In the genomic region with DNA sequence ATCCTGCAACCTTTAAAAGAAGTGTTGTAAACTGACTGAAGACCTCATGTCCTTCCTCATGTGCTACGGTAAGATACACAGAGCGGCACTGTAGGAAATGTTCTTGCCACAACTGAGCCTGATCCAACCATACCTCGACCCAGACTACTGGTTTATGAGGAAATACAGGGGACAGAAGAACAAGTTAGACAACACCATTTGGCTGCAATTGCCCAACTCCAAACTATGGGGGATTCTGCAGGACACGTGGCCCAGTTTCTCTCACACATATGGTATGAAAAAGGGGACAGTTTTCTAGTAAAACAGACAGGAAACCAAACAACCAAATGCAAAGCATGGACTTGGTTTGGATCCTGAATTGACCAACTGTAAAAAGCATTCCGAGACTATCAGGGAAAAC, we compare ENCODE assay signal across 2 cellular contexts.
TF ChIP-seq lines count a peak whose summit lies in the region.

No MANE protein-coding gene starts in this region.

TF ChIP-seq in HEK293, 187 proteins besides CTCF, POLR2A, EP300 and RAD21 (continued from another document):
- TF ChIP-seq PRDM1 (tag by site-specific recombination; IDR thresholded peaks at IDR 0.05) (no peak), ZNF157 (tag by site-specific recombination; IDR thresholded peaks at IDR 0.05) (no peak)
TF ChIP-seq in HEK293: peak in this region for 1.

TF ChIP-seq in K562, 482 proteins besides CTCF, POLR2A, EP300 and RAD21 (continues in another document):
- TF ChIP-seq, protein P1, sequence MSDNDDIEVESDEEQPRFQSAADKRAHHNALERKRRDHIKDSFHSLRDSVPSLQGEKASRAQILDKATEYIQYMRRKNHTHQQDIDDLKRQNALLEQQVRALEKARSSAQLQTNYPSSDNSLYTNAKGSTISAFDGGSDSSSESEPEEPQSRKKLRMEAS (CRISPR knock-in tag; IDR thresholded peaks at IDR 0.05) = peak; percentile 49; the same call in 1 of the 2 replicates
- no peak for TF ChIP-seq DNMT1 (IDR thresholded peaks at IDR 0.05)
- no peak for TF ChIP-seq C11orf30 (IDR thresholded peaks at IDR 0.05; ENCODE audit: low read depth)
- TF ChIP-seq, protein P2, sequence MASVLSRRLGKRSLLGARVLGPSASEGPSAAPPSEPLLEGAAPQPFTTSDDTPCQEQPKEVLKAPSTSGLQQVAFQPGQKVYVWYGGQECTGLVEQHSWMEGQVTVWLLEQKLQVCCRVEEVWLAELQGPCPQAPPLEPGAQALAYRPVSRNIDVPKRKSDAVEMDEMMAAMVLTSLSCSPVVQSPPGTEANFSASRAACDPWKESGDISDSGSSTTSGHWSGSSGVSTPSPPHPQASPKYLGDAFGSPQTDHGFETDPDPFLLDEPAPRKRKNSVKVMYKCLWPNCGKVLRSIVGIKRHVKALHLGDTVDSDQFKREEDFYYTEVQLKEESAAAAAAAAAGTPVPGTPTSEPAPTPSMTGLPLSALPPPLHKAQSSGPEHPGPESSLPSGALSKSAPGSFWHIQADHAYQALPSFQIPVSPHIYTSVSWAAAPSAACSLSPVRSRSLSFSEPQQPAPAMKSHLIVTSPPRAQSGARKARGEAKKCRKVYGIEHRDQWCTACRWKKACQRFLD (CRISPR knock-in tag; IDR thresholded peaks at IDR 0.05) = no peak
- TF ChIP-seq, protein P3, sequence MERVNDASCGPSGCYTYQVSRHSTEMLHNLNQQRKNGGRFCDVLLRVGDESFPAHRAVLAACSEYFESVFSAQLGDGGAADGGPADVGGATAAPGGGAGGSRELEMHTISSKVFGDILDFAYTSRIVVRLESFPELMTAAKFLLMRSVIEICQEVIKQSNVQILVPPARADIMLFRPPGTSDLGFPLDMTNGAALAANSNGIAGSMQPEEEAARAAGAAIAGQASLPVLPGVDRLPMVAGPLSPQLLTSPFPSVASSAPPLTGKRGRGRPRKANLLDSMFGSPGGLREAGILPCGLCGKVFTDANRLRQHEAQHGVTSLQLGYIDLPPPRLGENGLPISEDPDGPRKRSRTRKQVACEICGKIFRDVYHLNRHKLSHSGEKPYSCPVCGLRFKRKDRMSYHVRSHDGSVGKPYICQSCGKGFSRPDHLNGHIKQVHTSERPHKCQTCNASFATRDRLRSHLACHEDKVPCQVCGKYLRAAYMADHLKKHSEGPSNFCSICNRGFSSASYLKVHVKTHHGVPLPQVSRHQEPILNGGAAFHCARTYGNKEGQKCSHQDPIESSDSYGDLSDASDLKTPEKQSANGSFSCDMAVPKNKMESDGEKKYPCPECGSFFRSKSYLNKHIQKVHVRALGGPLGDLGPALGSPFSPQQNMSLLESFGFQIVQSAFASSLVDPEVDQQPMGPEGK (CRISPR knock-in tag; IDR thresholded peaks at IDR 0.05; ENCODE audit: borderline replicate concordance) = no peak
- no peak for TF ChIP-seq YBX1 (IDR thresholded peaks at IDR 0.05)
- TF ChIP-seq, protein P4, sequence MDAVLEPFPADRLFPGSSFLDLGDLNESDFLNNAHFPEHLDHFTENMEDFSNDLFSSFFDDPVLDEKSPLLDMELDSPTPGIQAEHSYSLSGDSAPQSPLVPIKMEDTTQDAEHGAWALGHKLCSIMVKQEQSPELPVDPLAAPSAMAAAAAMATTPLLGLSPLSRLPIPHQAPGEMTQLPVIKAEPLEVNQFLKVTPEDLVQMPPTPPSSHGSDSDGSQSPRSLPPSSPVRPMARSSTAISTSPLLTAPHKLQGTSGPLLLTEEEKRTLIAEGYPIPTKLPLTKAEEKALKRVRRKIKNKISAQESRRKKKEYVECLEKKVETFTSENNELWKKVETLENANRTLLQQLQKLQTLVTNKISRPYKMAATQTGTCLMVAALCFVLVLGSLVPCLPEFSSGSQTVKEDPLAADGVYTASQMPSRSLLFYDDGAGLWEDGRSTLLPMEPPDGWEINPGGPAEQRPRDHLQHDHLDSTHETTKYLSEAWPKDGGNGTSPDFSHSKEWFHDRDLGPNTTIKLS (IDR thresholded peaks at IDR 0.05; ENCODE audit: borderline replicate concordance, low read depth) = no peak
- no peak for TF ChIP-seq GABPB1 (CRISPR knock-in tag; IDR thresholded peaks at IDR 0.05)
- TF ChIP-seq CEBPB (tag; IDR thresholded peaks at IDR 0.05) = peak; percentile 62
- TF ChIP-seq, protein P5, sequence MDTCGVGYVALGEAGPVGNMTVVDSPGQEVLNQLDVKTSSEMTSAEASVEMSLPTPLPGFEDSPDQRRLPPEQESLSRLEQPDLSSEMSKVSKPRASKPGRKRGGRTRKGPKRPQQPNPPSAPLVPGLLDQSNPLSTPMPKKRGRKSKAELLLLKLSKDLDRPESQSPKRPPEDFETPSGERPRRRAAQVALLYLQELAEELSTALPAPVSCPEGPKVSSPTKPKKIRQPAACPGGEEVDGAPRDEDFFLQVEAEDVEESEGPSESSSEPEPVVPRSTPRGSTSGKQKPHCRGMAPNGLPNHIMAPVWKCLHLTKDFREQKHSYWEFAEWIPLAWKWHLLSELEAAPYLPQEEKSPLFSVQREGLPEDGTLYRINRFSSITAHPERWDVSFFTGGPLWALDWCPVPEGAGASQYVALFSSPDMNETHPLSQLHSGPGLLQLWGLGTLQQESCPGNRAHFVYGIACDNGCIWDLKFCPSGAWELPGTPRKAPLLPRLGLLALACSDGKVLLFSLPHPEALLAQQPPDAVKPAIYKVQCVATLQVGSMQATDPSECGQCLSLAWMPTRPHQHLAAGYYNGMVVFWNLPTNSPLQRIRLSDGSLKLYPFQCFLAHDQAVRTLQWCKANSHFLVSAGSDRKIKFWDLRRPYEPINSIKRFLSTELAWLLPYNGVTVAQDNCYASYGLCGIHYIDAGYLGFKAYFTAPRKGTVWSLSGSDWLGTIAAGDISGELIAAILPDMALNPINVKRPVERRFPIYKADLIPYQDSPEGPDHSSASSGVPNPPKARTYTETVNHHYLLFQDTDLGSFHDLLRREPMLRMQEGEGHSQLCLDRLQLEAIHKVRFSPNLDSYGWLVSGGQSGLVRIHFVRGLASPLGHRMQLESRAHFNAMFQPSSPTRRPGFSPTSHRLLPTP (IDR thresholded peaks at IDR 0.05; ENCODE audit: borderline replicate concordance, extremely low read depth, insufficient read length) = no peak
- no peak for TF ChIP-seq DDX20 (tag; IDR thresholded peaks at IDR 0.05; ENCODE audit: low read depth)
- no peak for TF ChIP-seq ZEB2 (IDR thresholded peaks at IDR 0.05)
- TF ChIP-seq NFXL1 (CRISPR knock-in tag; IDR thresholded peaks at IDR 0.05) = no peak
- TF ChIP-seq CEBPG (CRISPR knock-in tag; IDR thresholded peaks at IDR 0.05) = peak; percentile 47; the same call in 1 of the 2 replicates
- TF ChIP-seq CEBPG (tag; conservative IDR thresholded peaks at IDR 0.05 in 1 of 2, IDR thresholded peaks at IDR 0.05 in 1 of 2) = no peak
- no peak for TF ChIP-seq ZNF764 (CRISPR knock-in tag; IDR thresholded peaks at IDR 0.05; ENCODE audit: low read depth)
- TF ChIP-seq ZNF263 (CRISPR knock-in tag; IDR thresholded peaks at IDR 0.05; ENCODE audit: borderline replicate concordance) = no peak
- no peak for TF ChIP-seq TARDBP (IDR thresholded peaks at IDR 0.05)
- no peak for TF ChIP-seq SRSF9 (IDR thresholded peaks at IDR 0.05; ENCODE audit: borderline replicate concordance, low read depth, low read length)
- TF ChIP-seq, protein P6, sequence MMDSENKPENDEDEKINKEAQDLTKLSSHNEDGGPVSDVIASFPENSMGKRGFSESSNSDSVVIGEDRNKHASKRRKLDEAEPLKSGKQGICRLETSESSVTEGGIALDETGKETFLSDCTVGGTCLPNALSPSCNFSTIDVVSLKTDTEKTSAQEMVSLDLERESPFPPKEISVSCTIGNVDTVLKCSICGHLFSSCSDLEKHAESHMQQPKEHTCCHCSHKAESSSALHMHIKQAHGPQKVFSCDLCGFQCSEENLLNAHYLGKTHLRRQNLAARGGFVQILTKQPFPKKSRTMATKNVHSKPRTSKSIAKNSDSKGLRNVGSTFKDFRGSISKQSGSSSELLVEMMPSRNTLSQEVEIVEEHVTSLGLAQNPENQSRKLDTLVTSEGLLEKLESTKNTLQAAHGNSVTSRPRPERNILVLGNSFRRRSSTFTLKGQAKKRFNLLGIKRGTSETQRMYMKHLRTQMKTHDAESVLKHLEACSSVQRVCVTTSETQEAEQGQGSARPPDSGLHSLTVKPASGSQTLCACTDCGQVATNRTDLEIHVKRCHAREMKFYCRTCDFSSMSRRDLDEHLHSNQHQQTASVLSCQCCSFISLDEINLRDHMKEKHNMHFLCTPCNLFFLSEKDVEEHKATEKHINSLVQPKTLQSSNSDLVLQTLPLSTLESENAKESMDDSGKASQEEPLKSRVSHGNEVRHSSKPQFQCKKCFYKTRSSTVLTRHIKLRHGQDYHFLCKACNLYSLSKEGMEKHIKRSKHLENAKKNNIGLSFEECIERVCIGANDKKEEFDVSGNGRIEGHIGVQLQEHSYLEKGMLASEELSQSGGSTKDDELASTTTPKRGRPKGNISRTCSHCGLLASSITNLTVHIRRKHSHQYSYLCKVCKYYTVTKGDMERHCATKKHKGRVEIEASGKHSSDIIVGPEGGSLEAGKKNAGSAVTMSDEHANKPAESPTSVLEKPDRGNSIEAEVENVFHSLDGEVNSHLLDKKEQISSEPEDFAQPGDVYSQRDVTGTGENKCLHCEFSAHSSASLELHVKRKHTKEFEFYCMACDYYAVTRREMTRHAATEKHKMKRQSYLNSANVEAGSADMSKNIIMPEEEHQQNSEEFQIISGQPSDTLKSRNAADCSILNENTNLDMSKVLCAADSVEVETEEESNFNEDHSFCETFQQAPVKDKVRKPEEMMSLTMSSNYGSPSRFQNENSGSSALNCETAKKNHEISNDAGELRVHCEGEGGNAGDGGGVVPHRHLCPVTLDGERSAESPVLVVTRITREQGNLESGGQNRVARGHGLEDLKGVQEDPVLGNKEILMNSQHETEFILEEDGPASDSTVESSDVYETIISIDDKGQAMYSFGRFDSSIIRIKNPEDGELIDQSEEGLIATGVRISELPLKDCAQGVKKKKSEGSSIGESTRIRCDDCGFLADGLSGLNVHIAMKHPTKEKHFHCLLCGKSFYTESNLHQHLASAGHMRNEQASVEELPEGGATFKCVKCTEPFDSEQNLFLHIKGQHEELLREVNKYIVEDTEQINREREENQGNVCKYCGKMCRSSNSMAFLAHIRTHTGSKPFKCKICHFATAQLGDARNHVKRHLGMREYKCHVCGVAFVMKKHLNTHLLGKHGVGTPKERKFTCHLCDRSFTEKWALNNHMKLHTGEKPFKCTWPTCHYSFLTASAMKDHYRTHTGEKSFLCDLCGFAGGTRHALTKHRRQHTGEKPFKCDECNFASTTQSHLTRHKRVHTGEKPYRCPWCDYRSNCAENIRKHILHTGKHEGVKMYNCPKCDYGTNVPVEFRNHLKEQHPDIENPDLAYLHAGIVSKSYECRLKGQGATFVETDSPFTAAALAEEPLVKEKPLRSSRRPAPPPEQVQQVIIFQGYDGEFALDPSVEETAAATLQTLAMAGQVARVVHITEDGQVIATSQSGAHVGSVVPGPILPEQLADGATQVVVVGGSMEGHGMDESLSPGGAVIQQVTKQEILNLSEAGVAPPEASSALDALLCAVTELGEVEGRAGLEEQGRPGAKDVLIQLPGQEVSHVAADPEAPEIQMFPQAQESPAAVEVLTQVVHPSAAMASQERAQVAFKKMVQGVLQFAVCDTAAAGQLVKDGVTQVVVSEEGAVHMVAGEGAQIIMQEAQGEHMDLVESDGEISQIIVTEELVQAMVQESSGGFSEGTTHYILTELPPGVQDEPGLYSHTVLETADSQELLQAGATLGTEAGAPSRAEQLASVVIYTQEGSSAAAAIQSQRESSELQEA (IDR thresholded peaks at IDR 0.05; ENCODE audit: low read depth) = no peak
- no peak for TF ChIP-seq ZNF444 (CRISPR knock-in tag; IDR thresholded peaks at IDR 0.05)
- no peak for TF ChIP-seq ZSCAN29 (IDR thresholded peaks at IDR 0.05)
- TF ChIP-seq CBX1 (IDR thresholded peaks at IDR 0.05; ENCODE audit: low read depth) = peak; percentile 33; the same call in 1 of the 2 replicates
- TF ChIP-seq ZNF766 (CRISPR knock-in tag; conservative IDR thresholded peaks at IDR 0.05) = no peak
- TF ChIP-seq SMAD1 (IDR thresholded peaks at IDR 0.05; ENCODE audit: low read depth, low read length, partially characterized antibody) = no peak
- peak in 1 of 2 experiments; percentile 90; a peak in 2 of 3 replicates for TF ChIP-seq CBX3 (IDR thresholded peaks at IDR 0.05; ENCODE audit: borderline replicate concordance in 1 of 2, low read length in 2 of 2)
- TF ChIP-seq CBX5 (IDR thresholded peaks at IDR 0.05; ENCODE audit: borderline replicate concordance, low read depth) = peak; percentile 60; the same call in 1 of the 2 replicates
- TF ChIP-seq, protein P7, sequence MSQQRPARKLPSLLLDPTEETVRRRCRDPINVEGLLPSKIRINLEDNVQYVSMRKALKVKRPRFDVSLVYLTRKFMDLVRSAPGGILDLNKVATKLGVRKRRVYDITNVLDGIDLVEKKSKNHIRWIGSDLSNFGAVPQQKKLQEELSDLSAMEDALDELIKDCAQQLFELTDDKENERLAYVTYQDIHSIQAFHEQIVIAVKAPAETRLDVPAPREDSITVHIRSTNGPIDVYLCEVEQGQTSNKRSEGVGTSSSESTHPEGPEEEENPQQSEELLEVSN (IDR thresholded peaks at IDR 0.05; ENCODE audit: borderline replicate concordance in 1 of 2, extremely low read depth in 1 of 2, insufficient read depth in 1 of 2, insufficient read length in 1 of 2, low read depth in 1 of 2, low read length in 1 of 2, poor library complexity in 1 of 2, severe bottlenecking in 1 of 2) = peak in 1 of 2 experiments; percentile 24
- TF ChIP-seq ZNF280A (IDR thresholded peaks at IDR 0.05; ENCODE audit: low read depth, partially characterized antibody) = peak; percentile 80
- no peak for TF ChIP-seq ZNF785 (CRISPR knock-in tag; IDR thresholded peaks at IDR 0.05)
- no peak for TF ChIP-seq KLF16 (IDR thresholded peaks at IDR 0.05)
- no peak for TF ChIP-seq SP2 (IDR thresholded peaks at IDR 0.05; ENCODE audit: extremely low read depth, low read depth, low read length, poor library complexity, severe bottlenecking)
- TF ChIP-seq NEUROD1 (IDR thresholded peaks at IDR 0.05; ENCODE audit: borderline replicate concordance, low read depth, low read length, partially characterized antibody) = no peak
- no peak for TF ChIP-seq OTX1 (CRISPR knock-in tag; IDR thresholded peaks at IDR 0.05)
- TF ChIP-seq NR3C1 (CRISPR knock-in tag; IDR thresholded peaks at IDR 0.05) = no peak
- TF ChIP-seq XRCC5 (IDR thresholded peaks at IDR 0.05; ENCODE audit: low read depth, low read length) = no peak
- no peak for TF ChIP-seq NRF1 (conservative IDR thresholded peaks at IDR 0.05 in 1 of 2, IDR thresholded peaks at IDR 0.05 in 1 of 2)
- no peak for TF ChIP-seq ZNF347 (CRISPR knock-in tag; IDR thresholded peaks at IDR 0.05; ENCODE audit: low read depth)
- TF ChIP-seq ZNF134 (CRISPR knock-in tag; conservative IDR thresholded peaks at IDR 0.05) = no peak
